ENCODE assay signal across 8 cellular contexts in genomic region chr9:69919461-69920061, GRCh38.
DNase-seq lines count a peak whose midpoint lies in the region; ATAC-seq, FAIRE-seq and TF ChIP-seq lines count a peak whose summit lies in the region.

No MANE protein-coding gene starts in this region.

- H3K9me2 ChIP-seq in OCI-LY1 (ENCODE audit: low read depth, low read length), result no peaks in the 10 kb centered on the region

- H3K4me3 Mint-ChIP-seq in chondrocyte (ENCODE audit: unreplicated experiment), result no peak overlapping the region

- H2AFZ ChIP-seq in OCI-LY1 (ENCODE audit: low read length), result no peak overlapping the region

- no peak overlapping the region for H3K4me2 ChIP-seq in OCI-LY1 (ENCODE audit: low read length)

- H3K9me3 ChIP-seq in OCI-LY1 (ENCODE audit: low read length) (no peaks in the 10 kb centered on the region), right lobe of liver (no peaks in the 10 kb centered on the region), uterus (no peaks in the 10 kb centered on the region)

- DNase-seq in HT1080 (ENCODE audit: low read depth) (peak; percentile 72), chondrocyte (ENCODE audit: low spot score) (no peak), right lobe of liver (no peak), uterus (no peak)
- no peak for DNase-seq in activated CD4-positive, alpha-beta T cell treated with anti-CD3 and anti-CD28 coated beads for 48 hours

- no peaks in the 10 kb centered on the region for H3K79me2 ChIP-seq in OCI-LY1 (ENCODE audit: insufficient read depth, low read length)

- no peaks in the 10 kb centered on the region for H4K20me1 ChIP-seq in OCI-LY1 (ENCODE audit: insufficient read depth, low read length)

- H3K4me3 ChIP-seq in OCI-LY1 (ENCODE audit: low read depth, low read length, poor library complexity, severe bottlenecking), result no peak overlapping the region
- H3K4me3 ChIP-seq in right lobe of liver, result no peak overlapping the region
- H3K4me3 ChIP-seq in uterus, result no peak overlapping the region

- no peaks in the 10 kb centered on the region for H3K4me1 Mint-ChIP-seq in chondrocyte (ENCODE audit: low read depth)

- peaks cover 5% of the 10 kb centered on the region for H3K27me3 Mint-ChIP-seq in chondrocyte (ENCODE audit: low read depth)

- ATAC-seq in GM21390 (IDR thresholded peaks at IDR 0.05; ENCODE audit: unreplicated experiment), result peak; percentile 80
- peak; percentile 87 to 90 (median 89) for ATAC-seq in right lobe of liver

- intact Hi-C loops in right lobe of liver (cut with DNase I), result no loop called here
- intact Hi-C loops in uterus (cut with DNase I; ENCODE audit: low total_unique reads), result no loop called here

- WGBS in right lobe of liver (ENCODE audit: insufficient coverage, low coverage, low lambda C conversion rate, missing lambda C conversion rate), result 0% methylated on average over 2 of the region's 2 CpGs

- H3K9me3 Mint-ChIP-seq in chondrocyte (ENCODE audit: low read depth), result no peaks in the 10 kb centered on the region

- H3K27me3 ChIP-seq in OCI-LY1 (ENCODE audit: insufficient read depth, low read length), result no peaks in the 10 kb centered on the region
- no peaks in the 10 kb centered on the region for H3K27me3 ChIP-seq in right lobe of liver
- no peaks in the 10 kb centered on the region for H3K27me3 ChIP-seq in uterus

- peak; percentile 69 for FAIRE-seq in G401.6 (lab: Jason Lieb, UNC)

- H3K36me3 Mint-ChIP-seq in chondrocyte (ENCODE audit: low read depth), result no peaks in the 10 kb centered on the region

- no peaks in the 10 kb centered on the region for H3K36me3 ChIP-seq in OCI-LY1 (ENCODE audit: insufficient read depth, low read length)
- H3K36me3 ChIP-seq in right lobe of liver, result no peaks in the 10 kb centered on the region
- H3K36me3 ChIP-seq in uterus, result no peaks in the 10 kb centered on the region

- no peak overlapping the region for H3K27ac Mint-ChIP-seq in chondrocyte (ENCODE audit: unreplicated experiment)

- H3F3A ChIP-seq in OCI-LY1 (ENCODE audit: insufficient read depth, low read length), result no peaks in the 10 kb centered on the region

- TF ChIP-seq CTCF in OCI-LY1 (IDR thresholded peaks at IDR 0.05; ENCODE audit: low read length) (peak; percentile 75), chondrocyte (IDR thresholded peaks at IDR 0.05) (peak; percentile 91), right lobe of liver (IDR thresholded peaks at IDR 0.05) (peak; percentile 63 to 76 (median 72)), uterus (IDR thresholded peaks at IDR 0.05) (peak; percentile 62 to 69 (median 66))

- H3K9ac ChIP-seq in OCI-LY1 (ENCODE audit: low read length), result no peak overlapping the region

- H3K4me1 ChIP-seq in OCI-LY1 (ENCODE audit: insufficient read depth, low read length, severe bottlenecking), result no peaks in the 10 kb centered on the region
- no peaks in the 10 kb centered on the region for H3K4me1 ChIP-seq in right lobe of liver
- H3K4me1 ChIP-seq in uterus, result no peaks in the 10 kb centered on the region

- H3K27ac ChIP-seq in OCI-LY1 (ENCODE audit: low read depth, low read length, poor library complexity, severe bottlenecking), result no peak overlapping the region
- H3K27ac ChIP-seq in right lobe of liver, result no peak overlapping the region
- no peak overlapping the region for H3K27ac ChIP-seq in uterus

- TF ChIP-seq POLR2A in right lobe of liver (IDR thresholded peaks at IDR 0.05) (no peak), uterus (IDR thresholded peaks at IDR 0.05) (no peak)
